In the genomic region with DNA sequence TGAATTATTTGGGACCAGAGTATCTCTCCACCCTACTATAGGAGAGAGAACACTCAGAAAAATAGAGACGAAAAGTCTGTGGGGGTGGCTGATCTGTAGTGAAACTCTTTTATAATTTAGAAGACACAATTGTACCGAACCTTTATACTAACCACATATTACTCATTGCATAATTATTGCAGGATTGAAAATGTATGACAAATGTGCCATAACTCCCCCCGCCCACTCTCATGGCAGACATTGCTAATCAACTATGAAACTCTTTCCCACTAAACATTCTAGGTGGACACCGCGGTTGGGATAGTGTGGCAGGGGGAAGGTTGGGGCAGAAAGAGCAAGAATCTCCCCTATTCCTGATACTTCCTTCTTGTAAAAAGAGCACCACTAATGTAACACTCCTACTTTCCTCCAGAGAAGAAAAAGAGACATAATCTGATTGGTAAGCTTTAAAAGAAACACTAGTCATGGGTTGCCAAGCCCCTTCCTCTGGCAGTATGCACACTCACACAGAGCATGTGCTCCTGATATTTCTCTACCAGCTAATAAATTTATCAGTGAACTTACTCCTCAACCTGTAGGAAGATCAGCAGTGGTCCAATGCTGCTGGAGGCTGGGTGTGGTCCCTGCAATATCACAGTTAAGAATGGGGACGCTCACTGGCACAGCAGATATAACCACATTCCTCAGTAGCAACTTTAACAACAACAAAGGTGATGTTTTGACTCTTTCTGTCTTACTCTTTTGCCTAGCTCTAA, we compare ENCODE assay signal across 11 cellular contexts. TPM values are rescaled to one million over a fixed set of nuclear protein-coding genes. Genes with fewer than 3 reads are reported as not detected.
DNase-seq lines count a peak whose midpoint lies in the region; ATAC-seq and TF ChIP-seq lines count a peak whose summit lies in the region.
"Had no signal": no experiment of that assay in that cellular context is flagged by ENCODE, and none has a peak within 500 bp of the region (broad histone marks: within the 10 kb centered on the region; RNA-seq: fewer than 3 reads in every experiment).

No MANE protein-coding gene starts in this region.

- H3K9me3 ChIP-seq in aorta (ENCODE audit: control insufficient read depth, low read length) (no peaks in the 10 kb centered on the region), adrenal gland (replicated peaks in 1 of 3) (no peaks in the 10 kb centered on the region)

- H3K4me1 Mint-ChIP-seq in activated naive CD4-positive, alpha-beta T cell treated with anti-CD3 and anti-CD28 coated beads for 36 hours (ENCODE audit: low read depth) = peaks cover 30% of the 10 kb centered on the region

- 93 to 95% methylated on average over 6 of the region's 6 CpGs for WGBS in aorta, 2 donors
- 91 to 94% (median 93%) methylated on average over 6 of the region's 6 CpGs for WGBS in adrenal gland, 4 donors

- TF ChIP-seq CTCF in adrenal gland (IDR thresholded peaks at IDR 0.05) = no peak

- no peaks in the 10 kb centered on the region for H3K9me3 Mint-ChIP-seq in activated naive CD4-positive, alpha-beta T cell treated with anti-CD3 and anti-CD28 coated beads for 36 hours

- H3K27ac ChIP-seq in aorta (ENCODE audit: low read depth in 1 of 2, low read length in 2 of 2) (no peak overlapping the region), adrenal gland (no peak overlapping the region)

- CTCF ChIA-PET in activated naive CD4-positive, alpha-beta T cell treated with anti-CD3 and anti-CD28 coated beads for 36 hours (lab: Charles Lee) = interaction anchor here (0.6 to 1.8 kb wide), 10 partner anchors 13 to 202 kb away, joined by 3 to 8 read pairs (median 3); no protein-coding TSS in a partner anchor

- intact Hi-C loops in activated naive CD4-positive, alpha-beta T cell treated with anti-CD3 and anti-CD28 coated beads for 36 hours (cut with micrococcal nuclease) = loop anchor here (1.0 to 10.0 kb wide), 12 partner anchors 10 to 908 kb away; no protein-coding TSS in a partner anchor
- intact Hi-C loops in aorta (cut with DNase I) (no loop called here), adrenal gland (cut with DNase I) (no loop called here)

- H3K4me3 ChIP-seq in aorta (ENCODE audit: low read length in 2 of 2) = no peak overlapping the region
- no peak overlapping the region for H3K4me3 ChIP-seq in adrenal gland

- H3K4me3 Mint-ChIP-seq in activated naive CD4-positive, alpha-beta T cell treated with anti-CD3 and anti-CD28 coated beads for 36 hours = no peak overlapping the region

- TF ChIP-seq POLR2A in adrenal gland (IDR thresholded peaks at IDR 0.05) = no peak

- H3K27ac Mint-ChIP-seq in activated naive CD4-positive, alpha-beta T cell treated with anti-CD3 and anti-CD28 coated beads for 36 hours = peak overlapping the region; percentile 83

- H3K36me3 ChIP-seq in aorta (ENCODE audit: control insufficient read depth in 1 of 2, insufficient read depth in 2 of 2, low read length in 1 of 2) (no peaks in the 10 kb centered on the region), adrenal gland (replicated peaks in 1 of 2) (peaks cover 0 to 3% of the 10 kb centered on the region in 2 donors)

- H3K4me1 ChIP-seq in aorta (ENCODE audit: control insufficient read depth in 1 of 2, insufficient read depth in 2 of 2, low read length in 2 of 2) (no peaks in the 10 kb centered on the region), adrenal gland (replicated peaks in 1 of 2) (no peaks in the 10 kb centered on the region)

- peak; percentile 53 for ATAC-seq in GM19351 (IDR thresholded peaks at IDR 0.05; ENCODE audit: unreplicated experiment)
- ATAC-seq in HG03442 (IDR thresholded peaks at IDR 0.05; ENCODE audit: unreplicated experiment) = peak; percentile 74
- ATAC-seq in GM19328 (IDR thresholded peaks at IDR 0.05; ENCODE audit: unreplicated experiment) = no peak
- ATAC-seq in GM18517 (IDR thresholded peaks at IDR 0.05; ENCODE audit: unreplicated experiment) = no peak
- ATAC-seq in aorta (ENCODE audit: low FRiP score) = no peak

- H3K27me3 ChIP-seq in aorta (ENCODE audit: control insufficient read depth in 1 of 2, insufficient read depth in 2 of 2, low read length in 1 of 2) (no peaks in the 10 kb centered on the region), adrenal gland (no peaks in the 10 kb centered on the region)

- DNase-seq in activated naive CD4-positive, alpha-beta T cell treated with anti-CD3 and anti-CD28 coated beads for 36 hours = peak; percentile 88
- peak; percentile 85 for DNase-seq in stimulated activated CD4-positive, alpha-beta T cell treated with anti-CD3 and anti-CD28 coated beads, Interleukin-15, amount 100 ng/mL, for 24 hours
- no peak for DNase-seq in aorta
- DNase-seq in adrenal gland = no peak
- DNase-seq: DND-41, RPMI8226, substantia nigra had no signal

- no peaks in the 10 kb centered on the region for H3K27me3 Mint-ChIP-seq in activated naive CD4-positive, alpha-beta T cell treated with anti-CD3 and anti-CD28 coated beads for 36 hours (ENCODE audit: low read depth)

- no peaks in the 10 kb centered on the region for H3K36me3 Mint-ChIP-seq in activated naive CD4-positive, alpha-beta T cell treated with anti-CD3 and anti-CD28 coated beads for 36 hours (ENCODE audit: low read depth)

RNA-seq across cellular contexts. Expression of gene ARID5B, which starts 18.7 kb away (rescaled TPM):
- total RNA-seq in activated naive CD4-positive, alpha-beta T cell treated with anti-CD3 and anti-CD28 coated beads for 36 hours = 10 to 100 TPM; 86.3 to 87.1 TPM
- total RNA-seq in aorta (100 to 1,000 TPM in 1 of 2 donors, 10 to 100 TPM in 1; 66.2 to 143 TPM), adrenal gland (10 to 100 TPM in 7 of 8 donors, 1 to 10 TPM in 1; 8.6 to 42.4 (median 30.8) TPM)
- polyA plus RNA-seq in aorta (10 to 100 TPM in 1 of 2 donors, 1 to 10 TPM in 1; 7.8 to 33.2 TPM), adrenal gland (10 to 100 TPM in 1 of 3 donors, 1 to 10 TPM in 2; 5.7 to 10.7 (median 9.0) TPM)

Comparison
In these comparisons a context has a peak if more than half of its experiments do, and no peak if none do; other contexts are left out.
1. ATAC-seq: peak in GM19351 (single experiment) and HG03442 (single experiment); none in GM19328 (single experiment), GM18517 (single experiment) and aorta (single experiment).
2. DNase-seq: peak in activated naive CD4-positive, alpha-beta T cell treated with anti-CD3 and anti-CD28 coated beads for 36 hours (single experiment) and stimulated activated CD4-positive, alpha-beta T cell treated with anti-CD3 and anti-CD28 coated beads, Interleukin-15, amount 100 ng/mL, for 24 hours (single experiment); none in aorta (0 of 2) and adrenal gland (0 of 7).